In genomic region chr18:48871391-48872166, GRCh38 we compare ENCODE assay signal across 1 cellular context.
TF ChIP-seq lines count a peak whose summit lies in the region.

No MANE protein-coding gene starts in this region.

TF ChIP-seq in WTC11, 78 proteins besides CTCF, POLR2A, EP300 and RAD21 (continued from another document):
- TF ChIP-seq CREB1 (CRISPR knock-in tag; IDR thresholded peaks at IDR 0.05), result no peak
- no peak for TF ChIP-seq AR (CRISPR knock-in tag; IDR thresholded peaks at IDR 0.05)
- TF ChIP-seq CDX4 (CRISPR knock-in tag; IDR thresholded peaks at IDR 0.05; ENCODE audit: borderline replicate concordance), result no peak
- no peak for TF ChIP-seq JUN (CRISPR knock-in tag; IDR thresholded peaks at IDR 0.05)
- no peak for TF ChIP-seq ZSCAN18 (CRISPR knock-in tag; IDR thresholded peaks at IDR 0.05)
- TF ChIP-seq ERG (CRISPR knock-in tag; IDR thresholded peaks at IDR 0.05), result no peak
- TF ChIP-seq RORB (CRISPR knock-in tag; IDR thresholded peaks at IDR 0.05), result no peak
